23 cellular contexts compared by ENCODE assay signal in the genomic region with DNA sequence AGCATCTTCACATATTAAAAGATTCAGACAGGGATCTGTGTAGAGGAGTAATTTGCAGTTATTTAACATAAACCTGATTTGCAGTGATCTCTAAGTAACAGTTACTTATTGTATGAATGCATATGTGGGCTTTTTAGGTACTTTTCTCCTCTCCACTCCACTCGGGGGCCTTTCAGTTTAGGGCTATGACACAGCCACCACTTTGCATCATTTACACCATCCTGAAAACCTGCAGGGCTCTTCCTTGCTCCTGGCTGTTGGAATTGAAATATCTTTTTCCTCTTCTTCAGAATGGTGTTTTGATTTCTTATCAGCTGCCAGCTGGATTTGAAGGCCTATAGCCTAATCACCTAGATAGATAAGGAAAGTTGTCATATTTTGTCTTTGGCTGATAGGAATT.
DNase-seq lines count a peak whose midpoint lies in the region; TF ChIP-seq lines count a peak whose summit lies in the region.
"Had no signal": no experiment of that assay in that cellular context is flagged by ENCODE, and none has a peak within 500 bp of the region (broad histone marks: within the 10 kb centered on the region; RNA-seq: fewer than 3 reads in every experiment).

No MANE protein-coding gene starts in this region.

- peaks cover 17 to 31% of the 10 kb centered on the region in 2 experiments for H3K4me1 Mint-ChIP-seq in H9
- H3K4me1 Mint-ChIP-seq: CD14-positive monocyte; CD4-positive, alpha-beta memory T cell; CD4-positive, CD25-positive, alpha-beta regulatory T cell; CD8-positive, alpha-beta memory T cell had no signal

- no peaks in the 10 kb centered on the region for H4K20me1 ChIP-seq in H9 (ENCODE audit: control insufficient read depth, insufficient read depth, insufficient read length)
- H4K20me1 ChIP-seq: BLaER1 had no signal

- no peak overlapping the region for H3K4me3 ChIP-seq in mesendoderm (ENCODE audit: low read length)
- H3K4me3 ChIP-seq: BLaER1, GM12878 had no signal

- H3K9me3 Mint-ChIP-seq in H9, result no peaks in the 10 kb centered on the region

- H3K4me2 ChIP-seq in H9 (ENCODE audit: insufficient read depth, insufficient read length, low read length), result no peak overlapping the region
- H3K4me2 ChIP-seq in mesendoderm (ENCODE audit: low read length), result no peak overlapping the region
- H3K4me2 ChIP-seq: BLaER1 had no signal

- H4K5ac ChIP-seq in H9 (ENCODE audit: insufficient read length, low read depth, low read length) (no peak overlapping the region), mesendoderm (ENCODE audit: low read length) (no peak overlapping the region)

- H3K18ac ChIP-seq in H9 (ENCODE audit: insufficient read length, low read depth, low read length), result no peak overlapping the region
- H3K18ac ChIP-seq in mesendoderm (ENCODE audit: low read length), result no peak overlapping the region

- H3K9ac ChIP-seq in H9 (ENCODE audit: extremely low read depth, insufficient read length, low read length), result no peak overlapping the region
- no peak overlapping the region for H3K9ac ChIP-seq in mesendoderm (ENCODE audit: low read length)
- H3K9ac ChIP-seq: BLaER1 had no signal

- no peak overlapping the region for H2AFZ ChIP-seq in H9 (ENCODE audit: low read length)

- no peaks in the 10 kb centered on the region for H3K27me3 Mint-ChIP-seq in H9 (ENCODE audit: low read depth)
- H3K27me3 Mint-ChIP-seq: CD4-positive, alpha-beta memory T cell; CD4-positive, CD25-positive, alpha-beta regulatory T cell; CD8-positive, alpha-beta memory T cell had no signal

- H3K23me2 ChIP-seq in H9 (ENCODE audit: insufficient read length, low read depth, low read length, poor library complexity, severe bottlenecking), result no peaks in the 10 kb centered on the region

- H3K4ac ChIP-seq in H9 (ENCODE audit: low read depth, low read length) (no peak overlapping the region), mesendoderm (ENCODE audit: low read depth, low read length) (no peak overlapping the region)

- H3K4me1 ChIP-seq in H9 (ENCODE audit: insufficient read depth, low read length) (peaks cover 3% of the 10 kb centered on the region; the same call in 1 of the 2 replicates), mesendoderm (ENCODE audit: control insufficient read depth, low read depth, low read length) (no peaks in the 10 kb centered on the region)
- H3K4me1 ChIP-seq: BE2C, BLaER1 had no signal

- no CpG with 5 or more reads among the region's 1 CpG for WGBS in H9 (ENCODE audit: extremely low coverage, insufficient read length, low lambda C conversion rate)
- no CpG with 5 or more reads among the region's 1 CpG for WGBS in mesendoderm (ENCODE audit: extremely low coverage, insufficient coverage, low lambda C conversion rate)

- H3K23ac ChIP-seq in H9 (ENCODE audit: insufficient read length, low read depth, low read length) (no peak overlapping the region), mesendoderm (ENCODE audit: low read length) (no peak overlapping the region)

- H3K4me3 Mint-ChIP-seq in H9, result no peak overlapping the region
- H3K4me3 Mint-ChIP-seq: CD14-positive monocyte; CD4-positive, alpha-beta memory T cell; CD4-positive, CD25-positive, alpha-beta regulatory T cell; CD8-positive, alpha-beta memory T cell had no signal

- H2BK20ac ChIP-seq in H9 (ENCODE audit: low read depth, low read length, poor library complexity, severe bottlenecking), result no peak overlapping the region

- no peak overlapping the region for H2BK5ac ChIP-seq in H9 (ENCODE audit: insufficient read length, low read length)
- no peak overlapping the region for H2BK5ac ChIP-seq in mesendoderm (ENCODE audit: low read length)

- no peak overlapping the region for H2AK5ac ChIP-seq in H9 (ENCODE audit: insufficient read length, low read length)
- H2AK5ac ChIP-seq in mesendoderm (ENCODE audit: low read length), result no peak overlapping the region

- no peak for TF ChIP-seq CTCF in H9 (conservative IDR thresholded peaks at IDR 0.05)

- H3K79me1 ChIP-seq in H9 (ENCODE audit: insufficient read depth, low read depth, low read length, poor library complexity, severe bottlenecking) (no peaks in the 10 kb centered on the region), mesendoderm (ENCODE audit: low read length) (no peaks in the 10 kb centered on the region)

- H4K8ac ChIP-seq in H9 (replicated peaks; ENCODE audit: insufficient read length, low read depth, low read length) (no peak overlapping the region), mesendoderm (ENCODE audit: low read depth, low read length) (no peak overlapping the region)

- H3K56ac ChIP-seq in H9 (ENCODE audit: insufficient read length, low read depth, low read length) (no peak overlapping the region), mesendoderm (ENCODE audit: low read length) (no peak overlapping the region)

- no peak overlapping the region for H3K27ac ChIP-seq in H9 (ENCODE audit: insufficient read length, low read depth, low read length)
- H3K27ac ChIP-seq in mesendoderm (ENCODE audit: low read depth, low read length), result no peak overlapping the region
- no peak overlapping the region for H3K27ac ChIP-seq in caudate nucleus (ENCODE audit: low read depth, low read length)
- H3K27ac ChIP-seq: BLaER1 had no signal

- DNase-seq in H9 (no peak), mesendoderm (peak; percentile 48), activated gamma-delta T cell treated with Interleukin-2 at 50 U/mL for 16 hours (no peak), caudate nucleus (lab: John Stamatoyannopoulos, UW) (no peak), NCI-H2081 treated with DMSO at 0.1 percent for 48 hours (lab: John Stamatoyannopoulos, UW) (no peak)
- DNase-seq: 8988T; ACHN; BE2C; C1 segment of cervical spinal cord; CD4-positive, alpha-beta memory T cell; CD4-positive, CD25-positive, alpha-beta regulatory T cell; CD8-positive, alpha-beta memory T cell; COR-L47; DMS 273 treated with DMSO at 0.1 percent for 48 hours; DMS153; DMS53; DMS79; DND-41; EL; GDM1 had no signal

- no peak overlapping the region for H3K14ac ChIP-seq in H9 (ENCODE audit: insufficient read depth, low read length)

- H3K36me3 ChIP-seq in mesendoderm (ENCODE audit: control insufficient read depth, insufficient read depth, low read length), result no peaks in the 10 kb centered on the region
- H3K36me3 ChIP-seq: BE2C, BLaER1 had no signal

- H2BK15ac ChIP-seq in H9 (ENCODE audit: low read depth, low read length), result no peak overlapping the region
- H2BK15ac ChIP-seq in mesendoderm (replicated peaks; ENCODE audit: low read depth), result no peak overlapping the region

- H4K91ac ChIP-seq in H9 (ENCODE audit: insufficient read length, low read depth, low read length), result no peak overlapping the region

- H2BK120ac ChIP-seq in H9 (ENCODE audit: low read depth, low read length, poor library complexity, severe bottlenecking) (no peak overlapping the region), mesendoderm (ENCODE audit: low read depth, low read length) (no peak overlapping the region)

- H3K36me3 Mint-ChIP-seq in H9 (ENCODE audit: insufficient read depth in 1 of 3, low read depth in 3 of 3), result no peaks in the 10 kb centered on the region; a peak in 1 of 7 replicates
- H3K36me3 Mint-ChIP-seq: CD14-positive monocyte; CD4-positive, alpha-beta memory T cell; CD4-positive, CD25-positive, alpha-beta regulatory T cell; CD8-positive, alpha-beta memory T cell had no signal

- H3K27me3 ChIP-seq in H9 (ENCODE audit: insufficient read depth, low read length), result no peaks in the 10 kb centered on the region
- no peaks in the 10 kb centered on the region for H3K27me3 ChIP-seq in mesendoderm (ENCODE audit: insufficient read depth, low read length, poor library complexity)
- H3K27me3 ChIP-seq: BE2C, BLaER1 had no signal

- no peak overlapping the region for H3T11ph ChIP-seq in H9 (ENCODE audit: low read length)

- H3K79me2 ChIP-seq in H9 (ENCODE audit: insufficient read depth, low read length) (no peaks in the 10 kb centered on the region), mesendoderm (ENCODE audit: control insufficient read depth, insufficient read depth, low read length) (no peaks in the 10 kb centered on the region)

- no peak overlapping the region for H2BK12ac ChIP-seq in H9 (ENCODE audit: insufficient read length, low read depth, low read length)

- H3K9me3 ChIP-seq in H9 (ENCODE audit: control insufficient read depth, low read depth, low read length), result no peaks in the 10 kb centered on the region
- H3K9me3 ChIP-seq: BE2C, BLaER1 had no signal

- H3K27ac Mint-ChIP-seq in H9, result peak overlapping the region; percentile 59 to 82 (median 72); a peak in 4 of 7 replicates
- H3K27ac Mint-ChIP-seq: CD14-positive monocyte; CD4-positive, alpha-beta memory T cell; CD4-positive, CD25-positive, alpha-beta regulatory T cell; CD8-positive, alpha-beta memory T cell had no signal
